19 cellular contexts compared by ENCODE assay signal in genomic region chr7:67422601-67423000, GRCh38.
"Had no signal": no experiment of that assay in that cellular context is flagged by ENCODE, and none has a peak within 500 bp of the region (broad histone marks: within the 10 kb centered on the region; RNA-seq: fewer than 3 reads in every experiment).

No MANE protein-coding gene starts in this region.

- H3K27me3 Mint-ChIP-seq: memory B cell; stimulated activated naive CD8-positive, alpha-beta T cell treated with anti-CD3 and anti-CD28 coated beads, Interleukin-15, Interleukin-2, amounts not matched to agents 100 ng/mL and 50 ng/mL, for 24 hours had no signal

- H3K27ac Mint-ChIP-seq: memory B cell; naive thymus-derived CD4-positive, alpha-beta T cell; natural killer cell treated with Interleukin-12 subunit alpha and Interleukin-12 subunit beta and Interleukin-15 and Interleukin-18, amount 100 ng/mL, for 72 hours; progenitor cell of endocrine pancreas; stimulated activated naive CD8-positive, alpha-beta T cell treated with anti-CD3 and anti-CD28 coated beads, Interleukin-15, Interleukin-2, amounts not matched to agents 100 ng/mL and 50 ng/mL, for 24 hours had no signal

- H3K36me3 Mint-ChIP-seq: naive thymus-derived CD4-positive, alpha-beta T cell; natural killer cell treated with Interleukin-12 subunit alpha and Interleukin-12 subunit beta and Interleukin-15 and Interleukin-18, amount 100 ng/mL, for 72 hours had no signal

- H3K9me3 Mint-ChIP-seq: natural killer cell treated with Interleukin-12 subunit alpha and Interleukin-12 subunit beta and Interleukin-15 and Interleukin-18, amount 100 ng/mL, for 72 hours; stimulated activated naive CD8-positive, alpha-beta T cell treated with anti-CD3 and anti-CD28 coated beads, Interleukin-15, Interleukin-2, amounts not matched to agents 100 ng/mL and 50 ng/mL, for 24 hours had no signal

- ATAC-seq: mucosa of descending colon; naive thymus-derived CD4-positive, alpha-beta T cell; natural killer cell treated with Interleukin-12 subunit alpha and Interleukin-12 subunit beta and Interleukin-15 and Interleukin-18, amount 100 ng/mL, for 72 hours; right lobe of liver; upper lobe of right lung had no signal

- H3K4me1 Mint-ChIP-seq: memory B cell; naive thymus-derived CD4-positive, alpha-beta T cell had no signal

- H3K4me3 Mint-ChIP-seq: memory B cell; naive thymus-derived CD4-positive, alpha-beta T cell; natural killer cell treated with Interleukin-12 subunit alpha and Interleukin-12 subunit beta and Interleukin-15 and Interleukin-18, amount 100 ng/mL, for 72 hours; stimulated activated naive CD8-positive, alpha-beta T cell treated with anti-CD3 and anti-CD28 coated beads, Interleukin-15, Interleukin-2, amounts not matched to agents 100 ng/mL and 50 ng/mL, for 24 hours had no signal

- DNase-seq: islet precursor cell; left ventricle myocardium inferior; midbrain; mucosa of descending colon; naive thymus-derived CD4-positive, alpha-beta T cell; ovary; right lobe of liver; stimulated activated CD4-positive, alpha-beta T cell treated with anti-CD3 and anti-CD28 coated beads, Interleukin-12 subunit alpha, Interleukin-12 subunit beta, amount 100 ng/mL, for 4 hours; stimulated activated CD4-positive, alpha-beta T cell treated with anti-CD3 and anti-CD28 coated beads, Interleukin-15, amount 100 ng/mL, for 24 hours; stimulated activated CD4-positive, alpha-beta T cell treated with anti-CD3 and anti-CD28 coated beads, Interleukin-2, amount 100 ng/mL, for 24 hours; stimulated activated CD4-positive, alpha-beta T cell treated with anti-CD3 and anti-CD28 coated beads, Interleukin-4, amount 100 ng/mL, for 1 hour; stimulated activated naive CD4-positive, alpha-beta T cell; tibial artery; trophoblast cell; upper lobe of right lung had no signal
